ENCODE assay signal across 8 cellular contexts in genomic region chr3:49906004-49906860, GRCh38. TPM values are rescaled to one million over a fixed set of nuclear protein-coding genes. Genes with fewer than 3 reads are reported as not detected.
DNase-seq lines count a peak whose midpoint lies in the region; ATAC-seq and TF ChIP-seq lines count a peak whose summit lies in the region.

No MANE protein-coding gene starts in this region.

- H3K27ac Mint-ChIP-seq in activated CD4-positive, alpha-beta T cell treated with anti-CD3 and anti-CD28 coated beads, Interleukin-2, amount 10 ng/mL, durations not matched to agents 24 days and 14 days, result peak overlapping the region; percentile 80
- no peak overlapping the region for H3K27ac Mint-ChIP-seq in dendritic cell treated with granulocyte-macrophage colony-stimulating factor and Interleukin-4, amounts not matched to agents 40 ng/mL and 50 ng/mL, for 4 days

- no peaks in the 10 kb centered on the region for H3K27me3 ChIP-seq in DOHH2 (ENCODE audit: control insufficient read depth, low read length)

- H3K27me3 Mint-ChIP-seq in activated CD4-positive, alpha-beta T cell treated with anti-CD3 and anti-CD28 coated beads, Interleukin-2, amount 10 ng/mL, durations not matched to agents 24 days and 14 days, result no peaks in the 10 kb centered on the region
- peaks cover 2% of the 10 kb centered on the region for H3K27me3 Mint-ChIP-seq in dendritic cell treated with granulocyte-macrophage colony-stimulating factor and Interleukin-4, amounts not matched to agents 40 ng/mL and 50 ng/mL, for 4 days

- peak; percentile 93 for TF ChIP-seq CTCF in DOHH2 (IDR thresholded peaks at IDR 0.05; ENCODE audit: low read depth, low read length, poor library complexity, severe bottlenecking)

- H3K4me1 ChIP-seq in DOHH2 (ENCODE audit: control insufficient read depth, low read length), result peaks cover 41% of the 10 kb centered on the region

- H3K4me1 Mint-ChIP-seq in activated CD4-positive, alpha-beta T cell treated with anti-CD3 and anti-CD28 coated beads, Interleukin-2, amount 10 ng/mL, durations not matched to agents 24 days and 14 days, result peaks cover 29% of the 10 kb centered on the region
- H3K4me1 Mint-ChIP-seq in dendritic cell treated with granulocyte-macrophage colony-stimulating factor and Interleukin-4, amounts not matched to agents 40 ng/mL and 50 ng/mL, for 4 days (ENCODE audit: low read depth), result peaks cover 28% of the 10 kb centered on the region

- peaks cover 16% of the 10 kb centered on the region; the same call in 1 of the 2 replicates for H3K36me3 ChIP-seq in DOHH2 (ENCODE audit: control insufficient read depth, low read length)

- H3K4me2 ChIP-seq in DOHH2 (ENCODE audit: low read length), result peak overlapping the region; percentile 100

- H3F3A ChIP-seq in DOHH2 (ENCODE audit: control insufficient read depth, insufficient read depth), result no peaks in the 10 kb centered on the region

- peaks cover 8% of the 10 kb centered on the region for H3K36me3 Mint-ChIP-seq in activated CD4-positive, alpha-beta T cell treated with anti-CD3 and anti-CD28 coated beads, Interleukin-2, amount 10 ng/mL, durations not matched to agents 24 days and 14 days (ENCODE audit: low read depth)
- H3K36me3 Mint-ChIP-seq in dendritic cell treated with granulocyte-macrophage colony-stimulating factor and Interleukin-4, amounts not matched to agents 40 ng/mL and 50 ng/mL, for 4 days (ENCODE audit: low read depth), result peaks cover 27% of the 10 kb centered on the region

- no peaks in the 10 kb centered on the region for H3K9me3 ChIP-seq in DOHH2 (ENCODE audit: control insufficient read depth, insufficient read depth, low read length)

- H3K4me3 Mint-ChIP-seq in activated CD4-positive, alpha-beta T cell treated with anti-CD3 and anti-CD28 coated beads, Interleukin-2, amount 10 ng/mL, durations not matched to agents 24 days and 14 days, result peak overlapping the region; percentile 73
- peak overlapping the region; percentile 11 for H3K4me3 Mint-ChIP-seq in dendritic cell treated with granulocyte-macrophage colony-stimulating factor and Interleukin-4, amounts not matched to agents 40 ng/mL and 50 ng/mL, for 4 days

- H4K20me1 ChIP-seq in DOHH2 (ENCODE audit: control insufficient read depth, insufficient read depth, low read depth, low read length), result no peaks in the 10 kb centered on the region

- intact Hi-C loops in activated CD4-positive, alpha-beta T cell treated with anti-CD3 and anti-CD28 coated beads, Interleukin-2, amount 10 ng/mL, durations not matched to agents 24 days and 14 days (cut with micrococcal nuclease), result loop anchor here (1.0 to 2.0 kb wide), 2 partner anchors 39 to 104 kb away; no protein-coding TSS in a partner anchor
- intact Hi-C loops in dendritic cell treated with granulocyte-macrophage colony-stimulating factor and Interleukin-4, amounts not matched to agents 40 ng/mL and 50 ng/mL, for 4 days (cut with micrococcal nuclease), result no loop called here

- ATAC-seq in GM21723 (IDR thresholded peaks at IDR 0.05; ENCODE audit: unreplicated experiment) (no peak), GM18858 (IDR thresholded peaks at IDR 0.05; ENCODE audit: unreplicated experiment) (no peak)

- DNase-seq in Kasumi-1 (lab: John Stamatoyannopoulos, UW) (peak; percentile 66 to 73), lung microvascular endothelial cell (ENCODE audit: low read depth in 2 of 2) (peak; percentile 58)
- peak; percentile 85 for DNase-seq in activated CD4-positive, alpha-beta T cell treated with anti-CD3 and anti-CD28 coated beads, Interleukin-2, amount 10 ng/mL, durations not matched to agents 24 days and 14 days
- DNase-seq in stimulated activated CD8-positive, alpha-beta memory T cell treated with anti-CD3 and anti-CD28 coated beads, Interleukin-7, amount 100 ng/mL, for 48 hours (ENCODE audit: extremely low read depth in 1 of 2, low read depth in 1 of 2), result peak; percentile 23 to 35

- H3K9me3 Mint-ChIP-seq in activated CD4-positive, alpha-beta T cell treated with anti-CD3 and anti-CD28 coated beads, Interleukin-2, amount 10 ng/mL, durations not matched to agents 24 days and 14 days, result no peaks in the 10 kb centered on the region
- H3K9me3 Mint-ChIP-seq in dendritic cell treated with granulocyte-macrophage colony-stimulating factor and Interleukin-4, amounts not matched to agents 40 ng/mL and 50 ng/mL, for 4 days, result no peaks in the 10 kb centered on the region

- peak overlapping the region; percentile 87 for H3K4me3 ChIP-seq in DOHH2 (ENCODE audit: low read length)

- no peaks in the 10 kb centered on the region for H3K9me2 ChIP-seq in DOHH2 (replicated peaks; ENCODE audit: control insufficient read depth, low read length)

- H3K79me2 ChIP-seq in DOHH2 (ENCODE audit: control insufficient read depth, low read length), result peaks cover 11% of the 10 kb centered on the region

- peak overlapping the region; percentile 73 for H3K27ac ChIP-seq in DOHH2 (ENCODE audit: low read depth, low read length)

RNA-seq across cellular contexts. Expression of gene MST1R, which starts 2.6 kb away (rescaled TPM):
- 1.0 and 1.5 TPM in 2 replicates for total RNA-seq in activated CD4-positive, alpha-beta T cell treated with anti-CD3 and anti-CD28 coated beads, Interleukin-2, amount 10 ng/mL, durations not matched to agents 24 days and 14 days
- total RNA-seq in lung microvascular endothelial cell, result under 0.01 and 0.22 TPM in 2 replicates

RNA-seq across cellular contexts. Expression of gene MON1A, which starts 23.4 kb away (rescaled TPM):
- 15.1 and 16.3 TPM in 2 replicates for total RNA-seq in activated CD4-positive, alpha-beta T cell treated with anti-CD3 and anti-CD28 coated beads, Interleukin-2, amount 10 ng/mL, durations not matched to agents 24 days and 14 days
- 5.7 and 7.9 TPM in 2 replicates for total RNA-seq in lung microvascular endothelial cell

RNA-seq across cellular contexts. Expression of gene RBM6, which starts 33.7 kb away (rescaled TPM):
- 95.3 and 100 TPM in 2 replicates for total RNA-seq in activated CD4-positive, alpha-beta T cell treated with anti-CD3 and anti-CD28 coated beads, Interleukin-2, amount 10 ng/mL, durations not matched to agents 24 days and 14 days
- total RNA-seq in lung microvascular endothelial cell, result 19.2 and 36.7 TPM in 2 replicates

RNA-seq across cellular contexts. Expression of gene CAMKV, which starts 36.5 kb away (rescaled TPM):
- total RNA-seq in activated CD4-positive, alpha-beta T cell treated with anti-CD3 and anti-CD28 coated beads, Interleukin-2, amount 10 ng/mL, durations not matched to agents 24 days and 14 days, result 1.2 and 1.6 TPM in 2 replicates
- under 0.01 TPM in 2 replicates for total RNA-seq in lung microvascular endothelial cell

RNA-seq across cellular contexts. Expression of gene TRAIP, which starts 49.9 kb away (rescaled TPM):
- total RNA-seq in activated CD4-positive, alpha-beta T cell treated with anti-CD3 and anti-CD28 coated beads, Interleukin-2, amount 10 ng/mL, durations not matched to agents 24 days and 14 days, result 27.1 and 30.4 TPM in 2 replicates
- 1.2 and 2.4 TPM in 2 replicates for total RNA-seq in lung microvascular endothelial cell

Comparison
In these comparisons a context has a peak if more than half of its experiments do, and no peak if none do; other contexts are left out.
1. DNase-seq: peak in every context shown above with its lines; median percentile 85 in activated CD4-positive, alpha-beta T cell treated with anti-CD3 and anti-CD28 coated beads, Interleukin-2, amount 10 ng/mL, durations not matched to agents 24 days and 14 days; 70 in Kasumi-1; 58 in lung microvascular endothelial cell; 29 in stimulated activated CD8-positive, alpha-beta memory T cell treated with anti-CD3 and anti-CD28 coated beads, Interleukin-7, amount 100 ng/mL, for 48 hours.